8 cellular contexts compared by ENCODE assay signal in the genomic region with DNA sequence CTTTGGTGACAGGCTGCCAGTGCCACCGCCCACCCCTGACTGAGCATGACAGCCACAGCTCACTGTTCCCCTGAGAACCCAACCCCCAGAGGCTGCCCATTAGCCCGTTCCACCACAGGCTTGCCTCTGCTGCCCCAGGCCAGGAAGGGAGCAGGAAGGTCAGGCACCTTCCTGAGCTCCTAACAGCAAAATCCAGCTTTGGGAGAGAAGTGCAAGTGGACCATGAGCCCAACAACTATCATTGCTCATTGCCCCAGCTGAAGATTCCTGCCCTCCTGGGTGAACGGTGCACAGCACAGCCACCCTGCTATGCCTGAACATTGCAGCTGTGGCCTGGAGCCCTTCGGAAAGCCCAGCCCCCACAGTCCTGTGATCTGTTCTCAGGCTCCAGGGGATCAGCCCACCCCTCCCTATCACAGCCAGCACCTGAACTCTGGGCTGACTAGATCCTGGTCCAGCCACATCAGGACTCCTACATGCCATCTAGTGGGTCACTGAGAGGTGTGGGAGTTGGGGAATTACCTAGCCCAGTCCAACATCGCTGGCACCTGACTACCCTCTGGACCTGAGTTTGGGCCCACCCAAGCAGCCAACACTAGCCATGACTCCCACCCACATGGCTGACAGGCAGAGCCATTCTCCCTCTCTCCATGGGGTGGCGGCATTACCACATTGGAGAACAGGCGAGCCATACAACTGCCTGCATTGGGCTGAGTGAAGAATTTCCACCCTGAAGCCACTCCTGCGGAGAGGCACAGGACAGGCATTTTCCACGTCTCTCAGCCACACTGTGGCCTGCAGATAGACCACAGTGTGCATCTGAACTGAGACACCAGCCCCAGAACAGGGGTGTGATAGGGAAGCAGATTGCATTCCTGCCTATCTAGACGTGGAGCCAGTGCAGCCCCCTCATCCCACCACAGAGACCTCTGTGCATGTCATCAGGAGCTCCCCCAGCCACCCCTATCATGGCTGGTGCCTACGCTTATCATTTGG. TPM values are rescaled to one million over a fixed set of nuclear protein-coding genes. Genes with fewer than 3 reads are reported as not detected.
A peak's percentile ranks its signal among the peaks of the same experiment; 100 is the strongest.
DNase-seq lines count a peak whose midpoint lies in the region; ATAC-seq and TF ChIP-seq lines count a peak whose summit lies in the region.

No MANE protein-coding gene starts in this region.

- intact Hi-C loops in natural killer cell (cut with micrococcal nuclease): no loop called here

- H3K27me3 Mint-ChIP-seq in natural killer cell (ENCODE audit: low read depth in 2 of 2): peaks cover 7 to 15% of the 10 kb centered on the region in 2 donors
- H3K27me3 Mint-ChIP-seq in stimulated activated memory B cell treated with anti-CD40 and anti-IgM and Interleukin-4, amounts not matched to agents 10 μg/mL and 1 μg/mL and 100 μg/mL, for 72 hours: no peaks in the 10 kb centered on the region

- H3K27ac Mint-ChIP-seq in natural killer cell: no peak overlapping the region
- no peak overlapping the region for H3K27ac Mint-ChIP-seq in stimulated activated memory B cell treated with anti-CD40 and anti-IgM and Interleukin-4, amounts not matched to agents 10 μg/mL and 1 μg/mL and 100 μg/mL, for 72 hours

- ATAC-seq in HG02981 (IDR thresholded peaks at IDR 0.05; ENCODE audit: unreplicated experiment): peak; percentile 67
- peak in 2 of 3 donors; percentile 62 to 92 for ATAC-seq in natural killer cell
- ATAC-seq in stimulated activated memory B cell treated with anti-CD40 and anti-IgM and Interleukin-4, amounts not matched to agents 10 μg/mL and 1 μg/mL and 100 μg/mL, for 72 hours: peak; percentile 82

- H3K4me3 Mint-ChIP-seq in natural killer cell: no peak overlapping the region
- no peak overlapping the region for H3K4me3 Mint-ChIP-seq in stimulated activated memory B cell treated with anti-CD40 and anti-IgM and Interleukin-4, amounts not matched to agents 10 μg/mL and 1 μg/mL and 100 μg/mL, for 72 hours

- peak; percentile 3 for TF ChIP-seq CTCF in natural killer cell (IDR thresholded peaks at IDR 0.05)

- H3K4me1 Mint-ChIP-seq in natural killer cell: no peaks in the 10 kb centered on the region
- H3K4me1 Mint-ChIP-seq in stimulated activated memory B cell treated with anti-CD40 and anti-IgM and Interleukin-4, amounts not matched to agents 10 μg/mL and 1 μg/mL and 100 μg/mL, for 72 hours: no peaks in the 10 kb centered on the region

- peaks cover 2 to 7% of the 10 kb centered on the region in 2 donors for H3K9me3 Mint-ChIP-seq in natural killer cell
- peaks cover 10% of the 10 kb centered on the region for H3K9me3 Mint-ChIP-seq in stimulated activated memory B cell treated with anti-CD40 and anti-IgM and Interleukin-4, amounts not matched to agents 10 μg/mL and 1 μg/mL and 100 μg/mL, for 72 hours

- DNase-seq in NCI-H1092 treated with DMSO at 0.1 percent for 48 hours (lab: John Stamatoyannopoulos, UW): peak; percentile 12
- no peak for DNase-seq in NCI-H1092 (lab: John Stamatoyannopoulos, UW)
- peak; percentile 89 for DNase-seq in OCI-M1 (lab: John Stamatoyannopoulos, UW)
- peak; percentile 63 for DNase-seq in activated T-cell treated with anti-CD3 and anti-CD28 coated beads, Interleukin-2, amount 50 U/mL, for 1 hour
- peak; percentile 41 for DNase-seq in fibroblast of gingiva (ENCODE audit: low read depth)
- peak; percentile 14 for DNase-seq in natural killer cell

- no peaks in the 10 kb centered on the region for H3K36me3 Mint-ChIP-seq in natural killer cell
- peaks cover 7% of the 10 kb centered on the region for H3K36me3 Mint-ChIP-seq in stimulated activated memory B cell treated with anti-CD40 and anti-IgM and Interleukin-4, amounts not matched to agents 10 μg/mL and 1 μg/mL and 100 μg/mL, for 72 hours

RNA-seq across cellular contexts. Expression of gene ANTXRL, which starts 58.4 kb away (rescaled TPM):
- not detected for total RNA-seq in natural killer cell
